Comparison of ENCODE assay signal across 24 cellular contexts in genomic region chr15:91655891-91656290, GRCh38.
DNase-seq lines count a peak whose midpoint lies in the region; ATAC-seq and TF ChIP-seq lines count a peak whose summit lies in the region.
"Had no signal": no experiment of that assay in that cellular context is flagged by ENCODE, and none has a peak within 500 bp of the region (broad histone marks: within the 10 kb centered on the region; RNA-seq: fewer than 3 reads in every experiment).

No MANE protein-coding gene starts in this region.

- H3K36me3 ChIP-seq in CD8-positive, alpha-beta T cell (ENCODE audit: insufficient read depth, low read length): no peaks in the 10 kb centered on the region
- H3K36me3 ChIP-seq in naive thymus-derived CD4-positive, alpha-beta T cell (ENCODE audit: control insufficient read depth in 2 of 3, insufficient read depth in 3 of 3, low read length in 3 of 3): no peaks in the 10 kb centered on the region
- H3K36me3 ChIP-seq: Peyer's patch had no signal

- POLR2A ChIA-PET in CD8-positive, alpha-beta T cell (lab: Charles Lee): no interaction called here
- POLR2A ChIA-PET in naive thymus-derived CD4-positive, alpha-beta T cell (lab: Charles Lee): interaction anchor here (0.6 kb wide), 1 partner anchor 1505 kb away, joined by 4 read pairs; no protein-coding TSS in a partner anchor
- POLR2A ChIA-PET in MCF 10A (lab: Yijun Ruan, JAX): interaction anchor here (0.6 kb wide), 1 partner anchor 176 kb away, joined by 3 read pairs; no protein-coding TSS in a partner anchor

- intact Hi-C loops in activated naive CD4-positive, alpha-beta T cell treated with anti-CD3 and anti-CD28 coated beads for 36 hours (cut with micrococcal nuclease): no loop called here
- intact Hi-C loops in CD8-positive, alpha-beta T cell (cut with DNase I, micrococcal nuclease): no loop called here
- intact Hi-C loops in naive thymus-derived CD4-positive, alpha-beta T cell (cut with micrococcal nuclease): no loop called here
- intact Hi-C loops in MCF 10A (cut with micrococcal nuclease): no loop called here

- H3K27me3 Mint-ChIP-seq in activated naive CD4-positive, alpha-beta T cell treated with anti-CD3 and anti-CD28 coated beads, Interleukin-2, amount 10 ng/mL, durations not matched to agents 7 days and 5 days: peaks cover 38% of the 10 kb centered on the region
- peaks cover 24% of the 10 kb centered on the region for H3K27me3 Mint-ChIP-seq in activated naive CD4-positive, alpha-beta T cell treated with anti-CD3 and anti-CD28 coated beads for 36 hours (ENCODE audit: low read depth)
- H3K27me3 Mint-ChIP-seq in CD8-positive, alpha-beta T cell (ENCODE audit: low read depth): peaks cover 28% of the 10 kb centered on the region
- H3K27me3 Mint-ChIP-seq in naive thymus-derived CD4-positive, alpha-beta T cell: peaks cover 47 to 62% (median 57%) of the 10 kb centered on the region in 5 donors
- no peaks in the 10 kb centered on the region for H3K27me3 Mint-ChIP-seq in stimulated activated memory B cell treated with anti-CD40 and anti-IgM and Interleukin-4, amounts not matched to agents 10 μg/mL and 1 μg/mL and 100 μg/mL, for 72 hours
- peaks cover 16% of the 10 kb centered on the region for H3K27me3 Mint-ChIP-seq in MCF 10A (ENCODE audit: insufficient read depth, unreplicated experiment)

- H3K4me3 ChIP-seq in CD8-positive, alpha-beta T cell (ENCODE audit: low read depth, low read length): no peak overlapping the region
- H3K4me3 ChIP-seq in astrocyte of the cerebellum (ENCODE audit: low read depth, low read length): no peak overlapping the region
- H3K4me3 ChIP-seq in naive thymus-derived CD4-positive, alpha-beta T cell (ENCODE audit: low read length): no peak overlapping the region
- H3K4me3 ChIP-seq: GM23248, Peyer's patch had no signal

- no peak overlapping the region for H3K4me3 Mint-ChIP-seq in activated naive CD4-positive, alpha-beta T cell treated with anti-CD3 and anti-CD28 coated beads, Interleukin-2, amount 10 ng/mL, durations not matched to agents 7 days and 5 days
- H3K4me3 Mint-ChIP-seq in activated naive CD4-positive, alpha-beta T cell treated with anti-CD3 and anti-CD28 coated beads for 36 hours: no peak overlapping the region
- H3K4me3 Mint-ChIP-seq in CD8-positive, alpha-beta T cell: no peak overlapping the region
- H3K4me3 Mint-ChIP-seq in naive thymus-derived CD4-positive, alpha-beta T cell: peak overlapping the region in 1 of 10 donors; percentile 49
- no peak overlapping the region for H3K4me3 Mint-ChIP-seq in stimulated activated memory B cell treated with anti-CD40 and anti-IgM and Interleukin-4, amounts not matched to agents 10 μg/mL and 1 μg/mL and 100 μg/mL, for 72 hours
- H3K4me3 Mint-ChIP-seq in MCF 10A (ENCODE audit: unreplicated experiment): no peak overlapping the region
- H3K4me3 Mint-ChIP-seq: B cell, H9, HFFc6 had no signal

- ATAC-seq in CD8-positive, alpha-beta T cell: peak; percentile 63
- peak; percentile 57 for ATAC-seq in naive thymus-derived CD4-positive, alpha-beta T cell
- no peak for ATAC-seq in stimulated activated memory B cell treated with anti-CD40 and anti-IgM and Interleukin-4, amounts not matched to agents 10 μg/mL and 1 μg/mL and 100 μg/mL, for 72 hours

- H3K4me1 Mint-ChIP-seq in activated naive CD4-positive, alpha-beta T cell treated with anti-CD3 and anti-CD28 coated beads, Interleukin-2, amount 10 ng/mL, durations not matched to agents 7 days and 5 days: peaks cover 30% of the 10 kb centered on the region
- H3K4me1 Mint-ChIP-seq in activated naive CD4-positive, alpha-beta T cell treated with anti-CD3 and anti-CD28 coated beads for 36 hours (ENCODE audit: low read depth): peaks cover 9% of the 10 kb centered on the region
- peaks cover 14% of the 10 kb centered on the region for H3K4me1 Mint-ChIP-seq in CD8-positive, alpha-beta T cell (ENCODE audit: low read depth)
- peaks cover 0 to 19% (median 9%) of the 10 kb centered on the region in 7 donors for H3K4me1 Mint-ChIP-seq in naive thymus-derived CD4-positive, alpha-beta T cell
- no peaks in the 10 kb centered on the region for H3K4me1 Mint-ChIP-seq in stimulated activated memory B cell treated with anti-CD40 and anti-IgM and Interleukin-4, amounts not matched to agents 10 μg/mL and 1 μg/mL and 100 μg/mL, for 72 hours
- H3K4me1 Mint-ChIP-seq in MCF 10A (ENCODE audit: insufficient read depth, unreplicated experiment): no peaks in the 10 kb centered on the region
- H3K4me1 Mint-ChIP-seq: B cell had no signal

- BruUV-seq in MCF 10A (replicated peaks; lab: Mats Ljungman, UMichigan): no TSS peak

- TF ChIP-seq CTCF in CD8-positive, alpha-beta T cell (IDR thresholded peaks at IDR 0.05): no peak
- TF ChIP-seq CTCF in astrocyte of the cerebellum (IDR thresholded peaks at IDR 0.05; ENCODE audit: low read depth, low read length, missing control alignments) (no peak), MCF 10A (IDR thresholded peaks at IDR 0.05; ENCODE audit: unreplicated experiment) (no peak)

- H3K9me3 Mint-ChIP-seq in activated naive CD4-positive, alpha-beta T cell treated with anti-CD3 and anti-CD28 coated beads, Interleukin-2, amount 10 ng/mL, durations not matched to agents 7 days and 5 days: peaks cover 10% of the 10 kb centered on the region
- no peaks in the 10 kb centered on the region for H3K9me3 Mint-ChIP-seq in activated naive CD4-positive, alpha-beta T cell treated with anti-CD3 and anti-CD28 coated beads for 36 hours
- peaks cover 3% of the 10 kb centered on the region for H3K9me3 Mint-ChIP-seq in CD8-positive, alpha-beta T cell
- H3K9me3 Mint-ChIP-seq in naive thymus-derived CD4-positive, alpha-beta T cell: peaks cover 0 to 10% (median 2%) of the 10 kb centered on the region in 11 donors
- H3K9me3 Mint-ChIP-seq in stimulated activated memory B cell treated with anti-CD40 and anti-IgM and Interleukin-4, amounts not matched to agents 10 μg/mL and 1 μg/mL and 100 μg/mL, for 72 hours: peaks cover 8% of the 10 kb centered on the region
- no peaks in the 10 kb centered on the region for H3K9me3 Mint-ChIP-seq in MCF 10A (ENCODE audit: unreplicated experiment)

- H3K36me3 Mint-ChIP-seq in activated naive CD4-positive, alpha-beta T cell treated with anti-CD3 and anti-CD28 coated beads, Interleukin-2, amount 10 ng/mL, durations not matched to agents 7 days and 5 days: peaks cover 3% of the 10 kb centered on the region
- peaks cover 1% of the 10 kb centered on the region for H3K36me3 Mint-ChIP-seq in activated naive CD4-positive, alpha-beta T cell treated with anti-CD3 and anti-CD28 coated beads for 36 hours (ENCODE audit: low read depth)
- H3K36me3 Mint-ChIP-seq in CD8-positive, alpha-beta T cell: no peaks in the 10 kb centered on the region
- H3K36me3 Mint-ChIP-seq in naive thymus-derived CD4-positive, alpha-beta T cell: peaks cover 0 to 3% (median 0%) of the 10 kb centered on the region in 5 donors
- no peaks in the 10 kb centered on the region for H3K36me3 Mint-ChIP-seq in stimulated activated memory B cell treated with anti-CD40 and anti-IgM and Interleukin-4, amounts not matched to agents 10 μg/mL and 1 μg/mL and 100 μg/mL, for 72 hours
- no peaks in the 10 kb centered on the region for H3K36me3 Mint-ChIP-seq in MCF 10A (ENCODE audit: insufficient read depth, unreplicated experiment)
- H3K36me3 Mint-ChIP-seq: CD14-positive monocyte had no signal

- peak; percentile 42 for DNase-seq in activated naive CD4-positive, alpha-beta T cell treated with anti-CD3 and anti-CD28 coated beads, Interleukin-2, amount 10 ng/mL, durations not matched to agents 7 days and 5 days
- DNase-seq in activated naive CD4-positive, alpha-beta T cell treated with anti-CD3 and anti-CD28 coated beads for 36 hours: no peak
- peak in 4 of 7 experiments; percentile 11 to 50 (median 18) for DNase-seq in CD8-positive, alpha-beta T cell
- DNase-seq in astrocyte of the cerebellum (ENCODE audit: low read depth) (peak; percentile 13), MCF 10A (ENCODE audit: unreplicated experiment) (no peak), NCI-H1092 treated with DMSO at 0.1 percent for 48 hours (lab: John Stamatoyannopoulos, UW) (no peak)
- peak in 6 of 9 donors; percentile 15 to 54 (median 28) for DNase-seq in naive thymus-derived CD4-positive, alpha-beta T cell
- DNase-seq: Caco-2, DMS 273 treated with DMSO at 0.1 percent for 48 hours, DMS79 treated with DMSO at 0.1 percent for 48 hours, GM23248, H9, HFFc6, Karpas-422, NCI-H1417, NCI-H1694 treated with DMSO at 0.1 percent for 48 hours, NCI-H2081 treated with DMSO at 0.1 percent for 48 hours, NCI-H2171 treated with DMSO at 0.1 percent for 48 hours, NCI-H446, NCI-H526, Peyer's patch had no signal

- no peak overlapping the region for H3K27ac ChIP-seq in CD8-positive, alpha-beta T cell (ENCODE audit: low read depth, low read length)
- H3K27ac ChIP-seq in naive thymus-derived CD4-positive, alpha-beta T cell (ENCODE audit: low read depth, low read length): no peak overlapping the region
- H3K27ac ChIP-seq: GM23248, Peyer's patch had no signal

- H3K9me3 ChIP-seq in CD8-positive, alpha-beta T cell (ENCODE audit: low read length): no peaks in the 10 kb centered on the region
- no peaks in the 10 kb centered on the region for H3K9me3 ChIP-seq in naive thymus-derived CD4-positive, alpha-beta T cell (ENCODE audit: control insufficient read depth in 2 of 3, low read length in 3 of 3)
- H3K9me3 ChIP-seq: Caco-2, Peyer's patch had no signal

- H3K4me1 ChIP-seq in CD8-positive, alpha-beta T cell (ENCODE audit: insufficient read depth, low read length): no peaks in the 10 kb centered on the region
- H3K4me1 ChIP-seq in naive thymus-derived CD4-positive, alpha-beta T cell (ENCODE audit: control insufficient read depth in 2 of 2, insufficient read depth in 2 of 2, low read length in 2 of 2): peaks cover 4 to 8% of the 10 kb centered on the region in 2 donors
- H3K4me1 ChIP-seq: Caco-2, Peyer's patch had no signal

- CTCF ChIA-PET in activated naive CD4-positive, alpha-beta T cell treated with anti-CD3 and anti-CD28 coated beads, Interleukin-2, amount 10 ng/mL, durations not matched to agents 7 days and 5 days (lab: Charles Lee): interaction anchor here (1.2 kb wide), 1 partner anchor 9 kb away, joined by 3 read pairs; no protein-coding TSS in a partner anchor
- CTCF ChIA-PET in activated naive CD4-positive, alpha-beta T cell treated with anti-CD3 and anti-CD28 coated beads for 36 hours (lab: Charles Lee): interaction anchor here (1.6 to 1.9 kb wide), 2 partner anchors 10 to 423 kb away, joined by 3 to 4 read pairs; no protein-coding TSS in a partner anchor
- CTCF ChIA-PET in CD8-positive, alpha-beta T cell (lab: Charles Lee): no interaction called here
- CTCF ChIA-PET in naive thymus-derived CD4-positive, alpha-beta T cell (lab: Charles Lee): no interaction called here
- CTCF ChIA-PET in MCF 10A (lab: Yijun Ruan, JAX): no interaction called here

- H3K27ac Mint-ChIP-seq in activated naive CD4-positive, alpha-beta T cell treated with anti-CD3 and anti-CD28 coated beads, Interleukin-2, amount 10 ng/mL, durations not matched to agents 7 days and 5 days: no peak overlapping the region
- H3K27ac Mint-ChIP-seq in activated naive CD4-positive, alpha-beta T cell treated with anti-CD3 and anti-CD28 coated beads for 36 hours: no peak overlapping the region
- H3K27ac Mint-ChIP-seq in CD8-positive, alpha-beta T cell: no peak overlapping the region
- peak overlapping the region in 2 of 9 donors; percentile 24 to 53 for H3K27ac Mint-ChIP-seq in naive thymus-derived CD4-positive, alpha-beta T cell
- H3K27ac Mint-ChIP-seq in stimulated activated memory B cell treated with anti-CD40 and anti-IgM and Interleukin-4, amounts not matched to agents 10 μg/mL and 1 μg/mL and 100 μg/mL, for 72 hours: no peak overlapping the region
- no peak overlapping the region for H3K27ac Mint-ChIP-seq in MCF 10A (ENCODE audit: low read depth, unreplicated experiment)
- H3K27ac Mint-ChIP-seq: B cell, CD14-positive monocyte, H9, HFFc6 had no signal

- in situ Hi-C loops in astrocyte of the cerebellum (cut with HindIII; ENCODE audit: low sequenced_read_pairs): no loop called here

- H3K27me3 ChIP-seq in CD8-positive, alpha-beta T cell (ENCODE audit: insufficient read depth, low read length): no peaks in the 10 kb centered on the region
- H3K27me3 ChIP-seq in naive thymus-derived CD4-positive, alpha-beta T cell (ENCODE audit: control insufficient read depth in 2 of 2, insufficient read depth in 2 of 2, low read length in 2 of 2): no peaks in the 10 kb centered on the region
- H3K27me3 ChIP-seq: Peyer's patch had no signal

Comparison
In these comparisons a context has a peak if more than half of its experiments do, and no peak if none do; other contexts are left out.
1. DNase-seq: peak in activated naive CD4-positive, alpha-beta T cell treated with anti-CD3 and anti-CD28 coated beads, Interleukin-2, amount 10 ng/mL, durations not matched to agents 7 days and 5 days (single experiment), CD8-positive, alpha-beta T cell (4 of 7), astrocyte of the cerebellum (single experiment) and naive thymus-derived CD4-positive, alpha-beta T cell (6 of 9); none in activated naive CD4-positive, alpha-beta T cell treated with anti-CD3 and anti-CD28 coated beads for 36 hours (single experiment), MCF 10A (single experiment) and NCI-H1092 treated with DMSO at 0.1 percent for 48 hours (single experiment).
2. CTCF ChIA-PET loops: an anchor here in activated naive CD4-positive, alpha-beta T cell treated with anti-CD3 and anti-CD28 coated beads, Interleukin-2, amount 10 ng/mL, durations not matched to agents 7 days and 5 days (1.2 kb wide) and activated naive CD4-positive, alpha-beta T cell treated with anti-CD3 and anti-CD28 coated beads for 36 hours (1.6 to 1.9 kb wide); none called in CD8-positive, alpha-beta T cell, naive thymus-derived CD4-positive, alpha-beta T cell and MCF 10A.